16 cellular contexts compared by ENCODE assay signal in the genomic region with DNA sequence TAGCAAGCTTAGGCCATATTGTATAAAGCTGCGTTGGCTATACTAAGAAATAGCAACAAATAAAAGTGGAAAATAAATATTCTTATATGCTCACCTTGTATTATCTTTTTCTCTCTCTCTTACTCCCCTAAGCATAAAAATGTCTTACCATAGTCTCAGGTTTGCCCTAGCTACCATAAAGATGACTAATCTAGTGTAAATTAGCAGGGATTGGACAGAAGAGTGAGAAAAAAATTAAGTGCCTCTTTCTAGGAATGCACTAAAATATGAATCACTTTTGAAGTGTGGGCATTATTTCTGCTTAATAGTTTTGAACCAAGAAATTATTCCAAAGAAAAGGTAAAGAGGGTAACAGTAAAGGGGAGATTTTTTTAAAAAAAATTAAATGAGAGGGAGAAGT.
"Had no signal": no experiment of that assay in that cellular context is flagged by ENCODE, and none has a peak within 500 bp of the region (broad histone marks: within the 10 kb centered on the region; RNA-seq: fewer than 3 reads in every experiment).

No MANE protein-coding gene starts in this region.

- H3K36me3 ChIP-seq: ascending aorta, sigmoid colon, thoracic aorta, vagina, WERI-Rb-1 had no signal

- H3K4me1 ChIP-seq: ascending aorta, vagina had no signal

- ATAC-seq: activated CD8-positive, alpha-beta T cell treated with anti-CD3 and anti-CD28 coated beads, Interleukin-2, amount 10 ng/mL, durations not matched to agents 7 days and 5 days; naive thymus-derived CD4-positive, alpha-beta T cell had no signal

- H3K27ac ChIP-seq: ascending aorta, thoracic aorta, vagina, WERI-Rb-1 had no signal

- H3K27me3 ChIP-seq: ascending aorta, sigmoid colon, vagina had no signal

- DNase-seq: activated CD4-positive, alpha-beta T cell treated with anti-CD3 and anti-CD28 coated beads, Interleukin-2, amount 50 U/mL, for 1 hour; activated CD4-positive, CD25-positive, alpha-beta regulatory T cell treated with anti-CD3 and anti-CD28 coated beads, Interleukin-2, amount 50 U/mL, for 72 hours; activated CD8-positive, alpha-beta T cell treated with anti-CD3 and anti-CD28 coated beads, Interleukin-2, amount 10 ng/mL, durations not matched to agents 7 days and 5 days; activated gamma-delta T cell treated with Interleukin-2 at 50 U/mL for 16 hours; activated T-cell treated with anti-CD3 and anti-CD28 coated beads, Interleukin-2, amount 50 U/mL, for 1 hour; foreskin fibroblast; naive thymus-derived CD4-positive, alpha-beta T cell; retina; sigmoid colon; stimulated activated CD4-positive, alpha-beta T cell treated with anti-CD3 and anti-CD28 coated beads, Interleukin-2, amount 100 ng/mL, for 48 hours; stimulated activated naive CD4-positive, alpha-beta T cell; WERI-Rb-1 had no signal

- H3K4me3 ChIP-seq: ascending aorta, lung, sigmoid colon, thoracic aorta, vagina had no signal

- H3K9me3 ChIP-seq: ascending aorta, sigmoid colon, thoracic aorta, vagina had no signal
